17 cellular contexts compared by ENCODE assay signal in genomic region chr9:110971705-110972104, GRCh38.
"Had no signal": no experiment of that assay in that cellular context is flagged by ENCODE, and none has a peak within 500 bp of the region (broad histone marks: within the 10 kb centered on the region; RNA-seq: fewer than 3 reads in every experiment).

No MANE protein-coding gene starts in this region.

- H3K4me3 Mint-ChIP-seq: activated B cell treated with CpG ODN at 0.5 μM for 24 hours; activated CD4-positive, alpha-beta T cell treated with anti-CD3 and anti-CD28 coated beads, Interleukin-2, amount 10 ng/mL, durations not matched to agents 24 days and 14 days; activated naive CD8-positive, alpha-beta T cell treated with anti-CD3 and anti-CD28 coated beads, Interleukin-2, amount 10 ng/mL, durations not matched to agents 7 days and 5 days; naive thymus-derived CD8-positive, alpha-beta T cell had no signal

- H3K4me3 ChIP-seq: ascending aorta, left lung, mucosa of descending colon, suprapubic skin had no signal

- H3K27ac Mint-ChIP-seq: activated B cell treated with CpG ODN at 0.5 μM for 24 hours; activated CD4-positive, alpha-beta T cell treated with anti-CD3 and anti-CD28 coated beads, Interleukin-2, amount 10 ng/mL, durations not matched to agents 24 days and 14 days; activated naive CD8-positive, alpha-beta T cell treated with anti-CD3 and anti-CD28 coated beads, Interleukin-2, amount 10 ng/mL, durations not matched to agents 7 days and 5 days had no signal

- H3K27me3 ChIP-seq: ascending aorta, left lung, suprapubic skin had no signal

- H3K36me3 Mint-ChIP-seq: activated naive CD8-positive, alpha-beta T cell treated with anti-CD3 and anti-CD28 coated beads, Interleukin-2, amount 10 ng/mL, durations not matched to agents 7 days and 5 days; naive thymus-derived CD8-positive, alpha-beta T cell had no signal

- H3K4me1 Mint-ChIP-seq: activated B cell treated with CpG ODN at 0.5 μM for 24 hours; activated CD4-positive, alpha-beta T cell treated with anti-CD3 and anti-CD28 coated beads, Interleukin-2, amount 10 ng/mL, durations not matched to agents 24 days and 14 days; activated naive CD8-positive, alpha-beta T cell treated with anti-CD3 and anti-CD28 coated beads, Interleukin-2, amount 10 ng/mL, durations not matched to agents 7 days and 5 days; naive thymus-derived CD8-positive, alpha-beta T cell had no signal

- H3K9me3 ChIP-seq: ascending aorta, left lung, mucosa of descending colon, suprapubic skin had no signal

- ATAC-seq: left lung; naive thymus-derived CD8-positive, alpha-beta T cell; right cardiac atrium had no signal

- H3K9me3 Mint-ChIP-seq: activated B cell treated with CpG ODN at 0.5 μM for 24 hours; activated CD4-positive, alpha-beta T cell treated with anti-CD3 and anti-CD28 coated beads, Interleukin-2, amount 10 ng/mL, durations not matched to agents 24 days and 14 days had no signal

- DNase-seq: activated B cell treated with CpG ODN at 0.5 μM for 24 hours; activated CD4-positive, alpha-beta T cell treated with anti-CD3 and anti-CD28 coated beads, Interleukin-2, amount 10 ng/mL, durations not matched to agents 24 days and 14 days; activated naive CD4-positive, alpha-beta T cell; activated naive CD8-positive, alpha-beta T cell treated with anti-CD3 and anti-CD28 coated beads, Interleukin-2, amount 10 ng/mL, durations not matched to agents 7 days and 5 days; islet precursor cell; left lung; mammary epithelial cell; naive thymus-derived CD8-positive, alpha-beta T cell; nucleus accumbens; right cardiac atrium; stimulated activated CD4-positive, alpha-beta T cell treated with anti-CD3 and anti-CD28 coated beads, Interleukin-4, amount 100 ng/mL, for 24 hours; stimulated activated CD8-positive, alpha-beta memory T cell treated with anti-CD3 and anti-CD28 coated beads, Interleukin-4, amount 100 ng/mL, for 48 hours; stimulated activated naive CD4-positive, alpha-beta T cell treated with Interleukin-2 at 50 U/mL for 16 hours; SW 1271 had no signal

- H3K27ac ChIP-seq: ascending aorta, left lung, suprapubic skin had no signal

- H3K27me3 Mint-ChIP-seq: activated B cell treated with CpG ODN at 0.5 μM for 24 hours; activated CD4-positive, alpha-beta T cell treated with anti-CD3 and anti-CD28 coated beads, Interleukin-2, amount 10 ng/mL, durations not matched to agents 24 days and 14 days; activated naive CD8-positive, alpha-beta T cell treated with anti-CD3 and anti-CD28 coated beads, Interleukin-2, amount 10 ng/mL, durations not matched to agents 7 days and 5 days had no signal
